Comparison of ENCODE assay signal across 36 cellular contexts in genomic region chr4:121583396-121583795, GRCh38.
"Had no signal": no experiment of that assay in that cellular context is flagged by ENCODE, and none has a peak within 500 bp of the region (broad histone marks: within the 10 kb centered on the region; RNA-seq: fewer than 3 reads in every experiment).

No MANE protein-coding gene starts in this region.

- H3K4me3 Mint-ChIP-seq: activated B cell treated with CpG ODN at 0.5 μM for 24 hours; activated CD4-positive, alpha-beta memory T cell treated with anti-CD3 and anti-CD28 coated beads for 36 hours; activated CD4-positive, alpha-beta T cell treated with anti-CD3 and anti-CD28 coated beads, Interleukin-2, amount 10 ng/mL, durations not matched to agents 24 days and 14 days; activated CD8-positive, alpha-beta memory T cell treated with anti-CD3 and anti-CD28 coated beads, Interleukin-2, amount 10 ng/mL, durations not matched to agents 7 days and 5 days; activated CD8-positive, alpha-beta T cell treated with anti-CD3 and anti-CD28 coated beads, Interleukin-2, amount 10 ng/mL, durations not matched to agents 7 days and 5 days; activated naive CD4-positive, alpha-beta T cell treated with anti-CD3 and anti-CD28 coated beads, Interleukin-2, amount 10 ng/mL, durations not matched to agents 7 days and 5 days; activated naive CD4-positive, alpha-beta T cell treated with anti-CD3 and anti-CD28 coated beads, Interleukin-2, amount 50 U/mL, for 24 hours; activated naive CD8-positive, alpha-beta T cell; activated naive CD8-positive, alpha-beta T cell treated with anti-CD3 and anti-CD28 coated beads, Interleukin-2, amount 10 ng/mL, durations not matched to agents 7 days and 5 days; activated naive CD8-positive, alpha-beta T cell treated with anti-CD3 and anti-CD28 coated beads, Interleukin-2, amount 50 U/mL, for 24 hours; activated T-cell treated with anti-CD3 and anti-CD28 coated beads, Interleukin-2, amount 50 U/mL, for 24 hours; brain; central memory CD8-positive, alpha-beta T cell; T-helper 1 cell treated with Interleukin-12 subunit alpha and Interleukin-12 subunit beta and Interleukin-4 antibody, amounts not matched to agents 30 μg/mL and 1 μg/mL, for 36 hours; T-helper 2 cell treated with Interferon-gamma antibody and Interleukin-4, amounts not matched to agents 5 μg/mL and 100 μg/mL, for 36 hours had no signal

- H3K4me1 ChIP-seq: ascending aorta had no signal

- H3K27me3 ChIP-seq: ascending aorta, cardiac muscle cell had no signal

- H3K27ac Mint-ChIP-seq: activated B cell treated with CpG ODN at 0.5 μM for 24 hours; activated CD4-positive, alpha-beta memory T cell treated with anti-CD3 and anti-CD28 coated beads for 36 hours; activated CD4-positive, alpha-beta T cell treated with anti-CD3 and anti-CD28 coated beads, Interleukin-2, amount 10 ng/mL, durations not matched to agents 24 days and 14 days; activated CD8-positive, alpha-beta memory T cell treated with anti-CD3 and anti-CD28 coated beads, Interleukin-2, amount 10 ng/mL, durations not matched to agents 7 days and 5 days; activated CD8-positive, alpha-beta T cell treated with anti-CD3 and anti-CD28 coated beads, Interleukin-2, amount 10 ng/mL, durations not matched to agents 7 days and 5 days; activated naive CD4-positive, alpha-beta T cell treated with anti-CD3 and anti-CD28 coated beads, Interleukin-2, amount 10 ng/mL, durations not matched to agents 7 days and 5 days; activated naive CD4-positive, alpha-beta T cell treated with anti-CD3 and anti-CD28 coated beads, Interleukin-2, amount 50 U/mL, for 24 hours; activated naive CD8-positive, alpha-beta T cell; activated naive CD8-positive, alpha-beta T cell treated with anti-CD3 and anti-CD28 coated beads, Interleukin-2, amount 10 ng/mL, durations not matched to agents 7 days and 5 days; activated naive CD8-positive, alpha-beta T cell treated with anti-CD3 and anti-CD28 coated beads, Interleukin-2, amount 50 U/mL, for 24 hours; activated T-cell treated with anti-CD3 and anti-CD28 coated beads, Interleukin-2, amount 50 U/mL, for 24 hours; activated T-helper 2 cell treated with anti-CD3 and anti-CD28 coated beads, Interferon-gamma antibody, Interleukin-2, Interleukin-4, amounts not matched to agents 10 μg/mL and 5 μg/mL and 100 μg/mL, durations not matched to agents 14 hours and 24 hours and 36 hours; brain; T-helper 1 cell treated with Interleukin-12 subunit alpha and Interleukin-12 subunit beta and Interleukin-4 antibody, amounts not matched to agents 30 μg/mL and 1 μg/mL, for 36 hours; T-helper 2 cell treated with Interferon-gamma antibody and Interleukin-4, amounts not matched to agents 5 μg/mL and 100 μg/mL, for 36 hours had no signal

- H3K9me3 ChIP-seq: ascending aorta had no signal

- H3K36me3 ChIP-seq: ascending aorta, cardiac muscle cell had no signal

- H3K9me3 Mint-ChIP-seq: activated B cell treated with CpG ODN at 0.5 μM for 24 hours; activated CD4-positive, alpha-beta memory T cell treated with anti-CD3 and anti-CD28 coated beads for 36 hours; activated CD4-positive, alpha-beta T cell treated with anti-CD3 and anti-CD28 coated beads, Interleukin-2, amount 10 ng/mL, durations not matched to agents 24 days and 14 days; activated naive CD4-positive, alpha-beta T cell treated with anti-CD3 and anti-CD28 coated beads, Interleukin-2, amount 10 ng/mL, durations not matched to agents 7 days and 5 days; activated naive CD4-positive, alpha-beta T cell treated with anti-CD3 and anti-CD28 coated beads, Interleukin-2, amount 50 U/mL, for 24 hours; activated naive CD8-positive, alpha-beta T cell treated with anti-CD3 and anti-CD28 coated beads, Interleukin-2, amount 10 ng/mL, durations not matched to agents 7 days and 5 days; activated naive CD8-positive, alpha-beta T cell treated with anti-CD3 and anti-CD28 coated beads, Interleukin-2, amount 50 U/mL, for 24 hours; activated T-cell treated with anti-CD3 and anti-CD28 coated beads, Interleukin-2, amount 50 U/mL, for 24 hours; activated T-helper 2 cell treated with anti-CD3 and anti-CD28 coated beads, Interferon-gamma antibody, Interleukin-2, Interleukin-4, amounts not matched to agents 10 μg/mL and 5 μg/mL and 100 μg/mL, durations not matched to agents 14 hours and 24 hours and 36 hours; brain; central memory CD8-positive, alpha-beta T cell; T-helper 1 cell treated with Interleukin-12 subunit alpha and Interleukin-12 subunit beta and Interleukin-4 antibody, amounts not matched to agents 30 μg/mL and 1 μg/mL, for 36 hours; T-helper 2 cell treated with Interferon-gamma antibody and Interleukin-4, amounts not matched to agents 5 μg/mL and 100 μg/mL, for 36 hours had no signal

- H3K27ac ChIP-seq: ascending aorta, cardiac muscle cell, VCaP had no signal

- DNase-seq: activated B cell treated with CpG ODN at 0.5 μM for 24 hours; activated CD4-positive, alpha-beta memory T cell treated with anti-CD3 and anti-CD28 coated beads for 36 hours; activated CD4-positive, alpha-beta T cell treated with anti-CD3 and anti-CD28 coated beads for 4 hours; activated CD4-positive, alpha-beta T cell treated with anti-CD3 and anti-CD28 coated beads, Interleukin-2, amount 10 ng/mL, durations not matched to agents 24 days and 14 days; activated CD4-positive, alpha-beta T cell treated with anti-CD3 and anti-CD28 coated beads, Interleukin-2, amount 50 U/mL, for 1 hour; activated CD4-positive, alpha-beta T cell treated with anti-CD3 and anti-CD28 coated beads, Interleukin-2, amount 50 U/mL, for 4 hours; activated CD4-positive, CD25-positive, alpha-beta regulatory T cell treated with anti-CD3 and anti-CD28 coated beads, Interleukin-2, amount 50 U/mL, for 72 hours; activated CD8-positive, alpha-beta memory T cell treated with anti-CD3 and anti-CD28 coated beads for 24 hours; activated CD8-positive, alpha-beta memory T cell treated with anti-CD3 and anti-CD28 coated beads, Interleukin-2, amount 10 ng/mL, durations not matched to agents 7 days and 5 days; activated CD8-positive, alpha-beta memory T cell treated with anti-CD3 and anti-CD28 coated beads, Interleukin-2, amount 50 U/mL, for 48 hours; activated CD8-positive, alpha-beta T cell treated with anti-CD3 and anti-CD28 coated beads, Interleukin-2, amount 10 ng/mL, durations not matched to agents 7 days and 5 days; activated effector memory CD4-positive, alpha-beta T cell treated with Interleukin-2 at 50 U/mL for 16 hours; activated gamma-delta T cell; activated naive CD4-positive, alpha-beta T cell treated with anti-CD3 and anti-CD28 coated beads, Interleukin-2, amount 10 ng/mL, durations not matched to agents 7 days and 5 days; activated naive CD4-positive, alpha-beta T cell treated with Interleukin-2 at 50 U/mL for 16 hours; activated naive CD8-positive, alpha-beta T cell treated with anti-CD3 and anti-CD28 coated beads, Interleukin-2, amount 10 ng/mL, durations not matched to agents 7 days and 5 days; activated naive CD8-positive, alpha-beta T cell treated with anti-CD3 and anti-CD28 coated beads, Interleukin-2, amount 50 U/mL, for 24 hours; activated T-cell treated with anti-CD3 and anti-CD28 coated beads, Interleukin-2, amount 50 U/mL, for 24 hours; activated T-cell treated with anti-CD3 and anti-CD28 coated beads, Interleukin-2, amount 50 U/mL, for 48 hours; amygdala; anterior cingulate cortex; caudate nucleus; cerebellar nuclear complex; T-helper 1 cell; T-helper 2 cell; T-helper 9 cell had no signal

- H3K4me3 ChIP-seq: ascending aorta, cardiac muscle cell had no signal

- H3K36me3 Mint-ChIP-seq: activated CD4-positive, alpha-beta memory T cell treated with anti-CD3 and anti-CD28 coated beads for 36 hours; activated CD8-positive, alpha-beta memory T cell treated with anti-CD3 and anti-CD28 coated beads, Interleukin-2, amount 10 ng/mL, durations not matched to agents 7 days and 5 days; activated naive CD4-positive, alpha-beta T cell treated with anti-CD3 and anti-CD28 coated beads, Interleukin-2, amount 10 ng/mL, durations not matched to agents 7 days and 5 days; activated naive CD4-positive, alpha-beta T cell treated with anti-CD3 and anti-CD28 coated beads, Interleukin-2, amount 50 U/mL, for 24 hours; activated naive CD8-positive, alpha-beta T cell; activated naive CD8-positive, alpha-beta T cell treated with anti-CD3 and anti-CD28 coated beads, Interleukin-2, amount 10 ng/mL, durations not matched to agents 7 days and 5 days; brain had no signal

- ATAC-seq: activated CD8-positive, alpha-beta memory T cell treated with anti-CD3 and anti-CD28 coated beads, Interleukin-2, amount 10 ng/mL, durations not matched to agents 7 days and 5 days; activated CD8-positive, alpha-beta T cell treated with anti-CD3 and anti-CD28 coated beads, Interleukin-2, amount 10 ng/mL, durations not matched to agents 7 days and 5 days; activated naive CD8-positive, alpha-beta T cell treated with anti-CD3 and anti-CD28 coated beads, Interleukin-2, amount 50 U/mL, for 24 hours had no signal

- H3K4me1 Mint-ChIP-seq: activated B cell treated with CpG ODN at 0.5 μM for 24 hours; activated naive CD4-positive, alpha-beta T cell treated with anti-CD3 and anti-CD28 coated beads, Interleukin-2, amount 10 ng/mL, durations not matched to agents 7 days and 5 days; activated naive CD4-positive, alpha-beta T cell treated with anti-CD3 and anti-CD28 coated beads, Interleukin-2, amount 50 U/mL, for 24 hours; activated naive CD8-positive, alpha-beta T cell treated with anti-CD3 and anti-CD28 coated beads, Interleukin-2, amount 10 ng/mL, durations not matched to agents 7 days and 5 days; brain had no signal
